ENCODE assay signal across 25 cellular contexts in the genomic region with DNA sequence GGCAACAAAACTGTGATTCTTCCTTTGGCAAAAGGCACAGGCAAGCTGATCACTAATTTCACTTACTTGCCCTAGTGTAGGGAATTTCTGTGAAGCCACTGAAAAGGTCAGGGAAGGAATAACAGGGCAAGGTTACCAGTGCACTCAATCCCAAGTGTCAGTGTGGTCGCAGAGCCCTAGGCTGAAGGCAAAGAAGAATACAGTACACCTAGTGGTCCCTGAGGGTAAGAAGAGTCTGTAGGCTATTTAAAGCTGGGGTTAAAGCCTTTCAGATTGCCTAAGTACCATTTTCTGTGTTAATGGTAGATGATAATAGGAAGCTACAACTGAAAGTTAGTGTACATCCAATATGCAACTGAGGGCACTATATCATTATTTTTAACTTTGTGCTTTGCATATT.
"Had no signal": no experiment of that assay in that cellular context is flagged by ENCODE, and none has a peak within 500 bp of the region (broad histone marks: within the 10 kb centered on the region; RNA-seq: fewer than 3 reads in every experiment).

No MANE protein-coding gene starts in this region.

- H3K36me3 Mint-ChIP-seq: naive thymus-derived CD8-positive, alpha-beta T cell; stimulated activated effector memory CD8-positive, alpha-beta T cell treated with anti-CD3 and anti-CD28 coated beads, Interleukin-12 subunit alpha, Interleukin-12 subunit beta, amount 100 ng/mL, for 72 hours had no signal

- ATAC-seq: effector memory CD8-positive, alpha-beta T cell; esophagus mucosa; gastrocnemius medialis; left cardiac atrium; left lung; naive thymus-derived CD8-positive, alpha-beta T cell; psoas muscle; right cardiac atrium; stimulated activated effector memory CD8-positive, alpha-beta T cell treated with anti-CD3 and anti-CD28 coated beads, Interleukin-12 subunit alpha, Interleukin-12 subunit beta, amount 100 ng/mL, for 72 hours had no signal

- H3K4me1 ChIP-seq: left lung, sigmoid colon, stomach, thyroid gland, vagina had no signal

- H3K4me1 Mint-ChIP-seq: naive thymus-derived CD8-positive, alpha-beta T cell; stimulated activated effector memory CD8-positive, alpha-beta T cell treated with anti-CD3 and anti-CD28 coated beads, Interleukin-12 subunit alpha, Interleukin-12 subunit beta, amount 100 ng/mL, for 72 hours had no signal

- DNase-seq: cortex of kidney; effector memory CD8-positive, alpha-beta T cell; foreskin fibroblast; gastrocnemius medialis; head of caudate nucleus; left cardiac atrium; left lung; mesenchymal stem cell; naive thymus-derived CD8-positive, alpha-beta T cell; occipital lobe; ovary; posterior cingulate gyrus; psoas muscle; right cardiac atrium; sigmoid colon; stimulated activated CD4-positive, alpha-beta T cell treated with anti-CD3 and anti-CD28 coated beads, Interleukin-2, amount 100 ng/mL, for 24 hours; stimulated activated CD4-positive, alpha-beta T cell treated with anti-CD3 and anti-CD28 coated beads, Interleukin-4, amount 100 ng/mL, for 24 hours; stimulated activated naive CD4-positive, alpha-beta T cell treated with Interleukin-2 at 50 U/mL for 16 hours; stomach; thyroid gland; trophoblast cell had no signal

- H3K4me3 Mint-ChIP-seq: effector memory CD8-positive, alpha-beta T cell; naive thymus-derived CD8-positive, alpha-beta T cell; stimulated activated effector memory CD8-positive, alpha-beta T cell treated with anti-CD3 and anti-CD28 coated beads, Interleukin-12 subunit alpha, Interleukin-12 subunit beta, amount 100 ng/mL, for 72 hours had no signal

- H3K27me3 ChIP-seq: gastrocnemius medialis, left lung, ovary, sigmoid colon, stomach, thyroid gland, vagina had no signal

- H3K9me3 ChIP-seq: gastrocnemius medialis, left lung, ovary, psoas muscle, sigmoid colon, stomach, thyroid gland, vagina had no signal

- H3K27ac ChIP-seq: gastrocnemius medialis, left lung, ovary, psoas muscle, sigmoid colon, stomach, thyroid gland, vagina had no signal

- H3K4me3 ChIP-seq: gastrocnemius medialis, left lung, ovary, psoas muscle, sigmoid colon, stomach, thyroid gland, vagina had no signal

- H3K27ac Mint-ChIP-seq: effector memory CD8-positive, alpha-beta T cell; naive thymus-derived CD8-positive, alpha-beta T cell; stimulated activated effector memory CD8-positive, alpha-beta T cell treated with anti-CD3 and anti-CD28 coated beads, Interleukin-12 subunit alpha, Interleukin-12 subunit beta, amount 100 ng/mL, for 72 hours had no signal

- H3K27me3 Mint-ChIP-seq: effector memory CD8-positive, alpha-beta T cell; naive thymus-derived CD8-positive, alpha-beta T cell had no signal

- FAIRE-seq: islet of Langerhans had no signal

- H3K36me3 ChIP-seq: gastrocnemius medialis, left lung, ovary, sigmoid colon, stomach, thyroid gland, vagina had no signal
